Comparison of ENCODE assay signal across 17 cellular contexts in genomic region chr2:74975016-74975415, GRCh38.
"Had no signal": no experiment of that assay in that cellular context is flagged by ENCODE, and none has a peak within 500 bp of the region (broad histone marks: within the 10 kb centered on the region; RNA-seq: fewer than 3 reads in every experiment).

No MANE protein-coding gene starts in this region.

- H3K4me1 ChIP-seq: ascending aorta, breast epithelium, esophagus squamous epithelium, heart left ventricle had no signal

- H3K36me3 ChIP-seq: ascending aorta, breast epithelium, esophagus squamous epithelium, heart left ventricle had no signal

- H3K27me3 ChIP-seq: ascending aorta, breast epithelium, esophagus squamous epithelium, heart left ventricle, neutrophil had no signal

- H3K9me3 ChIP-seq: ascending aorta, breast epithelium, esophagus squamous epithelium, heart left ventricle, neutrophil had no signal

- H3K4me3 ChIP-seq: ascending aorta, breast epithelium, esophagus squamous epithelium, heart left ventricle had no signal

- ATAC-seq: activated CD8-positive, alpha-beta memory T cell treated with anti-CD3 and anti-CD28 coated beads, Interleukin-2, amount 10 ng/mL, durations not matched to agents 7 days and 5 days; activated naive CD8-positive, alpha-beta T cell treated with anti-CD3 and anti-CD28 coated beads, Interleukin-2, amount 50 U/mL, for 24 hours; heart left ventricle; left colon; naive thymus-derived CD4-positive, alpha-beta T cell; stimulated activated effector memory CD8-positive, alpha-beta T cell treated with anti-CD3 and anti-CD28 coated beads, Interleukin-12 subunit alpha, Interleukin-12 subunit beta, amount 100 ng/mL, for 72 hours had no signal

- H3K27ac ChIP-seq: ascending aorta, breast epithelium, esophagus squamous epithelium, heart left ventricle, neutrophil had no signal

- DNase-seq: activated CD4-positive, alpha-beta T cell treated with anti-CD3 and anti-CD28 coated beads, Interleukin-2, amount 50 U/mL, for 4 hours; activated CD4-positive, CD25-positive, alpha-beta regulatory T cell treated with anti-CD3 and anti-CD28 coated beads, Interleukin-2, amount 50 U/mL, for 72 hours; activated CD8-positive, alpha-beta memory T cell treated with anti-CD3 and anti-CD28 coated beads, Interleukin-2, amount 10 ng/mL, durations not matched to agents 7 days and 5 days; activated naive CD4-positive, alpha-beta T cell treated with anti-CD3 and anti-CD28 coated beads for 36 hours; activated naive CD8-positive, alpha-beta T cell treated with anti-CD3 and anti-CD28 coated beads, Interleukin-2, amount 50 U/mL, for 24 hours; activated T-cell treated with anti-CD3 and anti-CD28 coated beads, Interleukin-2, amount 50 U/mL, for 1 hour; cerebellar nuclear complex; effector CD8-positive, alpha-beta T cell; esophagus squamous epithelium; foreskin melanocyte; heart left ventricle; left colon; naive thymus-derived CD4-positive, alpha-beta T cell had no signal
